ENCODE assay signal across 1 cellular context in genomic region chr12:123601602-123602489, GRCh38.
A peak's percentile ranks its signal among the peaks of the same experiment; 100 is the strongest.
TF ChIP-seq lines count a peak whose summit lies in the region.

Gene DDX55, plus strand, starts transcription at chr12:123602099. Its CDS starts 50 bp downstream, at chr12:123602149.

TF ChIP-seq in K562, 482 proteins besides CTCF, POLR2A, EP300 and RAD21 (continued from another document and continues in another):
- TF ChIP-seq VEZF1 (CRISPR knock-in tag; IDR thresholded peaks at IDR 0.05) = peak; percentile 77
- TF ChIP-seq ZNF280B (CRISPR knock-in tag; IDR thresholded peaks at IDR 0.05) = no peak
- no peak for TF ChIP-seq MTF1 (CRISPR knock-in tag; IDR thresholded peaks at IDR 0.05; ENCODE audit: borderline replicate concordance)
- no peak for TF ChIP-seq ZNF277 (CRISPR knock-in tag; IDR thresholded peaks at IDR 0.05; ENCODE audit: borderline replicate concordance)
- no peak for TF ChIP-seq SNRNP70 (optimal IDR thresholded peaks at IDR 0.05; ENCODE audit: low read depth, low read length)
- no peak for TF ChIP-seq HOXB6 (CRISPR knock-in tag; IDR thresholded peaks at IDR 0.05; ENCODE audit: borderline replicate concordance)
- 0 out of 2 replicates have a peak, but pooled peaks have one; percentile 28 for TF ChIP-seq ZNF311 (CRISPR knock-in tag; IDR thresholded peaks at IDR 0.05)
- no peak for TF ChIP-seq CBX8 (IDR thresholded peaks at IDR 0.05; ENCODE audit: borderline replicate concordance, extremely low read depth, low read depth, low read length, poor library complexity, severe bottlenecking)
- TF ChIP-seq THRA (IDR thresholded peaks at IDR 0.05) = no peak
- peak; percentile 82 for TF ChIP-seq FOXP1 (CRISPR knock-in tag; IDR thresholded peaks at IDR 0.05)
- peak; percentile 72; the same call in 1 of the 2 replicates for TF ChIP-seq ZBTB17 (CRISPR knock-in tag; IDR thresholded peaks at IDR 0.05)
- no peak for TF ChIP-seq ZBTB43 (CRISPR knock-in tag; IDR thresholded peaks at IDR 0.05)
- no peak for TF ChIP-seq TRIM25 (IDR thresholded peaks at IDR 0.05; ENCODE audit: borderline replicate concordance)
- TF ChIP-seq RFX1 (IDR thresholded peaks at IDR 0.05) = no peak
- peak; percentile 76; the same call in 1 of the 2 replicates for TF ChIP-seq ZBTB1 (CRISPR knock-in tag; IDR thresholded peaks at IDR 0.05; ENCODE audit: borderline replicate concordance, low read depth)
- no peak for TF ChIP-seq PHTF2 (CRISPR knock-in tag; IDR thresholded peaks at IDR 0.05)
- peak in 1 of 2 experiments; percentile 100; a peak in 2 of 4 replicates for TF ChIP-seq TRIM24 (IDR thresholded peaks at IDR 0.05)
- no peak for TF ChIP-seq RBM14 (IDR thresholded peaks at IDR 0.05; ENCODE audit: borderline replicate concordance, insufficient read depth, low read depth, low read length)
- peak; percentile 97 for TF ChIP-seq CXXC5 (CRISPR knock-in tag; IDR thresholded peaks at IDR 0.05)
- 0 out of 2 replicates have a peak, but pooled peaks have one; percentile 37 for TF ChIP-seq TAF15 (IDR thresholded peaks at IDR 0.05; ENCODE audit: low read depth, low read length)
- no peak for TF ChIP-seq MAFG (tag; conservative IDR thresholded peaks at IDR 0.05)
- TF ChIP-seq RBM39 (optimal IDR thresholded peaks at IDR 0.05; ENCODE audit: low read depth, low read length) = no peak
- peak in 1 of 2 experiments; percentile 98; a peak in 2 of 4 replicates for TF ChIP-seq KDM4B (IDR thresholded peaks at IDR 0.05; ENCODE audit: borderline replicate concordance in 2 of 2, low read depth in 1 of 2)
- peak; percentile 31; the same call in 1 of the 2 replicates for TF ChIP-seq PHF21A (IDR thresholded peaks at IDR 0.05; ENCODE audit: borderline replicate concordance, low read depth)
- TF ChIP-seq ZFX (CRISPR knock-in tag; IDR thresholded peaks at IDR 0.05) = peak; percentile 95
- no peak for TF ChIP-seq ARNT (IDR thresholded peaks at IDR 0.05)
- TF ChIP-seq ZKSCAN3 (CRISPR knock-in tag; IDR thresholded peaks at IDR 0.05) = no peak
- TF ChIP-seq DNMT1 (IDR thresholded peaks at IDR 0.05) = no peak
- no peak for TF ChIP-seq TSC22D4 (tag; IDR thresholded peaks at IDR 0.05)
- TF ChIP-seq ZNF445 (CRISPR knock-in tag; IDR thresholded peaks at IDR 0.05; ENCODE audit: low read depth) = no peak
- TF ChIP-seq IRF9 (tag; IDR thresholded peaks at IDR 0.05) = peak; percentile 31; the same call in 1 of the 2 replicates
- no peak for TF ChIP-seq SNIP1 (IDR thresholded peaks at IDR 0.05; ENCODE audit: low read depth)
- peak; percentile 97 to 98 for TF ChIP-seq MAZ (CRISPR knock-in tag; conservative IDR thresholded peaks at IDR 0.05 in 1 of 2, IDR thresholded peaks at IDR 0.05 in 1 of 2)
- TF ChIP-seq ZNF696 (CRISPR knock-in tag; conservative IDR thresholded peaks at IDR 0.05) = no peak
- TF ChIP-seq BRD4 (IDR thresholded peaks at IDR 0.05) = peak; percentile 73
- TF ChIP-seq ATF6 (CRISPR knock-in tag; IDR thresholded peaks at IDR 0.05) = peak; percentile 65; the same call in 1 of the 2 replicates
- TF ChIP-seq ZNF24 (IDR thresholded peaks at IDR 0.05) = peak; percentile 32; the same call in 1 of the 2 replicates
- no peak for TF ChIP-seq MYBL2 (IDR thresholded peaks at IDR 0.05; ENCODE audit: low read depth)
- no peak; the same call in 1 of the 2 replicates for TF ChIP-seq MYBL2 (CRISPR knock-in tag; IDR thresholded peaks at IDR 0.05; ENCODE audit: borderline replicate concordance)
- no peak for TF ChIP-seq ZNF77 (CRISPR knock-in tag; IDR thresholded peaks at IDR 0.05)
- peak; percentile 99 to 100 (median 100) for TF ChIP-seq ZBTB11 (CRISPR knock-in tag; IDR thresholded peaks at IDR 0.05)
- TF ChIP-seq MTA2 (IDR thresholded peaks at IDR 0.05; ENCODE audit: low read depth) = no peak
- TF ChIP-seq ZNF347 (CRISPR knock-in tag; IDR thresholded peaks at IDR 0.05; ENCODE audit: low read depth) = no peak
- TF ChIP-seq CREB3 (tag; conservative IDR thresholded peaks at IDR 0.05; ENCODE audit: low read depth) = peak; percentile 86
- 0 out of 2 replicates have a peak, but pooled peaks have one; percentile 26 for TF ChIP-seq LEF1 (IDR thresholded peaks at IDR 0.05)
- TF ChIP-seq SP1 (CRISPR knock-in tag; IDR thresholded peaks at IDR 0.05) = peak; percentile 97
- TF ChIP-seq ILF3 (IDR thresholded peaks at IDR 0.05; ENCODE audit: borderline replicate concordance) = no peak
- peak; percentile 87 for TF ChIP-seq POLR2B (IDR thresholded peaks at IDR 0.05; ENCODE audit: low read depth, partially characterized antibody)
- no peak; a peak in 1 of 4 replicates for TF ChIP-seq RCOR1 (IDR thresholded peaks at IDR 0.05; ENCODE audit: borderline replicate concordance in 1 of 2, low read depth in 2 of 2, low read length in 2 of 2)
- no peak for TF ChIP-seq SLC30A9 (CRISPR knock-in tag; IDR thresholded peaks at IDR 0.05)
